Comparison of ENCODE assay signal across 3 cellular contexts in genomic region chr14:57371013-57371412, GRCh38.
TF ChIP-seq lines count a peak whose summit lies in the region.

No MANE protein-coding gene starts in this region.

TF ChIP-seq in HepG2, 621 proteins besides CTCF, POLR2A, EP300 and RAD21:
- TF ChIP-seq, protein P1, sequence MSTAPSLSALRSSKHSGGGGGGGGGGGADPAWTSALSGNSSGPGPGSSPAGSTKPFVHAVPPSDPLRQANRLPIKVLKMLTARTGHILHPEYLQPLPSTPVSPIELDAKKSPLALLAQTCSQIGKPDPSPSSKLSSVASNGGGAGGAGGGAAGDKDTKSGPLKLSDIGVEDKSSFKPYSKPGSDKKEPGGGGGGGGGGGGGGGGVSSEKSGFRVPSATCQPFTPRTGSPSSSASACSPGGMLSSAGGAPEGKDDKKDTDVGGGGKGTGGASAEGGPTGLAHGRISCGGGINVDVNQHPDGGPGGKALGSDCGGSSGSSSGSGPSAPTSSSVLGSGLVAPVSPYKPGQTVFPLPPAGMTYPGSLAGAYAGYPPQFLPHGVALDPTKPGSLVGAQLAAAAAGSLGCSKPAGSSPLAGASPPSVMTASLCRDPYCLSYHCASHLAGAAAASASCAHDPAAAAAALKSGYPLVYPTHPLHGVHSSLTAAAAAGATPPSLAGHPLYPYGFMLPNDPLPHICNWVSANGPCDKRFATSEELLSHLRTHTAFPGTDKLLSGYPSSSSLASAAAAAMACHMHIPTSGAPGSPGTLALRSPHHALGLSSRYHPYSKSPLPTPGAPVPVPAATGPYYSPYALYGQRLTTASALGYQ (CRISPR knock-in tag; IDR thresholded peaks at IDR 0.05), result no peak
- TF ChIP-seq POGZ (CRISPR knock-in tag; IDR thresholded peaks at IDR 0.05) (no peak), KMT2A (CRISPR knock-in tag; IDR thresholded peaks at IDR 0.05) (no peak), CREB3 (CRISPR knock-in tag; IDR thresholded peaks at IDR 0.05) (no peak), GATAD2A (CRISPR knock-in tag; IDR thresholded peaks at IDR 0.05) (no peak), MAFK (conservative IDR thresholded peaks at IDR 0.05 in 1 of 2, IDR thresholded peaks at IDR 0.05 in 1 of 2; ENCODE audit: low read length in 2 of 2) (peak; percentile 31 to 54; a peak in 3 of 4 replicates), MAFF (IDR thresholded peaks at IDR 0.05; ENCODE audit: low read depth, low read length) (0 out of 2 replicates have a peak, but pooled peaks have one; percentile 14), ZNF101 (CRISPR knock-in tag; IDR thresholded peaks at IDR 0.05; ENCODE audit: borderline replicate concordance, low read depth) (no peak), FOSL2 (CRISPR knock-in tag; IDR thresholded peaks at IDR 0.05) (no peak)

TF ChIP-seq in IMR-90, 13 proteins besides CTCF, POLR2A, EP300 and RAD21:
- TF ChIP-seq SMC3 (IDR thresholded peaks at IDR 0.05; ENCODE audit: low read depth, low read length) (no peak), CEBPB (IDR thresholded peaks at IDR 0.05; ENCODE audit: low read depth, low read length) (no peak), CHD1 (IDR thresholded peaks at IDR 0.05; ENCODE audit: low read depth, low read length) (no peak), NFE2L2 (IDR thresholded peaks at IDR 0.05; ENCODE audit: low read depth, low read length) (no peak), MXI1 (IDR thresholded peaks at IDR 0.05; ENCODE audit: borderline replicate concordance, low read depth, low read length) (no peak), RFX5 (IDR thresholded peaks at IDR 0.05; ENCODE audit: low read depth, low read length) (no peak)

TF ChIP-seq in K562, 482 proteins besides CTCF, POLR2A, EP300 and RAD21:
- TF ChIP-seq C11orf30 (IDR thresholded peaks at IDR 0.05; ENCODE audit: low read depth), result peak; percentile 51
- TF ChIP-seq MAFG (tag; conservative IDR thresholded peaks at IDR 0.05), result peak; percentile 51
- peak; percentile 66 for TF ChIP-seq ZNF316 (IDR thresholded peaks at IDR 0.05)
- TF ChIP-seq HES1 (IDR thresholded peaks at IDR 0.05; ENCODE audit: low read depth), result no peak
